21 cellular contexts compared by ENCODE assay signal in the genomic region with DNA sequence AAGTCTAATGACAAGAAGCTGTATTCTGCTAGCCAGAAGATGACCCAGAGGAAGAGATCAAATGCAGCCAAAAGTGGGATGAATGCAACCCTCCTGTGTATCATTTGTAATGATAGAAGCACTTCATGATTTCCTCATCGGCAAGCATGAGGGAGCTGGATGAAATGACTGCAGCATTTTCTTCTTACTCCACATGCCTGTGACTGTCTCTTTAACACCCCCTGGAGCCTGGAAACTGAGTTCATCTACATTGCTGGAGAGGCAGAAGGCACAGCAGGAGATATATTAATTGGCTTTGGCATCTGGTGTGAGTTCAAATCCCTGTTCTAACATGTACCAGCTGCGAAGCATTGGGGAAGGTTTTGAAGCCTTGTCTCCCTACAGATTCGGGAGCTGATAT. TPM values are rescaled to one million over a fixed set of nuclear protein-coding genes. Genes with fewer than 3 reads are reported as not detected.
DNase-seq lines count a peak whose midpoint lies in the region; ATAC-seq and TF ChIP-seq lines count a peak whose summit lies in the region.
"Had no signal": no experiment of that assay in that cellular context is flagged by ENCODE, and none has a peak within 500 bp of the region (broad histone marks: within the 10 kb centered on the region; RNA-seq: fewer than 3 reads in every experiment).

No MANE protein-coding gene starts in this region.

- TF ChIP-seq CTCF in AG10803 (conservative IDR thresholded peaks at IDR 0.05; ENCODE audit: low read length): no peak
- no peak for TF ChIP-seq CTCF in choroid plexus epithelial cell (conservative IDR thresholded peaks at IDR 0.05; ENCODE audit: low read depth, low read length)
- TF ChIP-seq CTCF in omental fat pad (IDR thresholded peaks at IDR 0.05): no peak
- no peak for TF ChIP-seq CTCF in mucosa of descending colon (IDR thresholded peaks at IDR 0.05)

- H3K36me3 ChIP-seq in mucosa of descending colon (ENCODE audit: low read depth): no peaks in the 10 kb centered on the region
- H3K36me3 ChIP-seq: suprapubic skin had no signal

- peak; percentile 32 for ATAC-seq in omental fat pad (ENCODE audit: low FRiP score)
- ATAC-seq in mucosa of descending colon: no peak
- ATAC-seq in GM18505 (IDR thresholded peaks at IDR 0.05; ENCODE audit: unreplicated experiment): no peak
- no peak for ATAC-seq in GM21576 (IDR thresholded peaks at IDR 0.05; ENCODE audit: unreplicated experiment)
- ATAC-seq: activated naive CD8-positive, alpha-beta T cell treated with anti-CD3 and anti-CD28 coated beads, Interleukin-2, amount 50 U/mL, for 24 hours; SK-N-SH treated with all-trans-retinoic acid at 6 μM for 48 hours had no signal

- no peak for TF ChIP-seq POLR2A in GM18505 (IDR thresholded peaks at IDR 0.05; ENCODE audit: borderline replicate concordance, extremely low read depth, insufficient read depth, insufficient read length)

- no peaks in the 10 kb centered on the region for H3K9me3 ChIP-seq in mucosa of descending colon
- H3K9me3 ChIP-seq: suprapubic skin had no signal

- no peaks in the 10 kb centered on the region for H3K4me1 ChIP-seq in mucosa of descending colon (ENCODE audit: low read depth)
- H3K4me1 ChIP-seq: suprapubic skin had no signal

- peak; percentile 59 for DNase-seq in AG10803 (ENCODE audit: low read depth)
- DNase-seq in NCI-H2171 (lab: John Stamatoyannopoulos, UW): peak; percentile 29
- DNase-seq in choroid plexus epithelial cell (ENCODE audit: low read depth): peak; percentile 52
- no peak for DNase-seq in omental fat pad (ENCODE audit: low spot score)
- DNase-seq in mucosa of descending colon: no peak
- no peak for DNase-seq in AML-193 (lab: John Stamatoyannopoulos, UW)
- DNase-seq: ACHN; activated CD4-positive, alpha-beta T cell treated with anti-CD3 and anti-CD28 coated beads, Interleukin-2, amount 50 U/mL, for 4 hours; activated CD8-positive, alpha-beta memory T cell treated with anti-CD3 and anti-CD28 coated beads, Interleukin-2, amount 50 U/mL, for 48 hours; activated naive CD8-positive, alpha-beta T cell treated with anti-CD3 and anti-CD28 coated beads, Interleukin-2, amount 50 U/mL, for 24 hours; CD4-positive, CD25-positive, alpha-beta regulatory T cell; foreskin melanocyte; immature natural killer cell; Kasumi-1; NCI-H1930; stimulated activated CD4-positive, alpha-beta T cell treated with anti-CD3 and anti-CD28 coated beads, Interleukin-1b, Interleukin-23, amount 100 ng/mL, for 48 hours had no signal

- intact Hi-C loops in mucosa of descending colon (cut with DNase I, micrococcal nuclease): no loop called here

- H3K4me3 ChIP-seq in AG10803 (ENCODE audit: low read length): no peak overlapping the region
- no peak overlapping the region for H3K4me3 ChIP-seq in choroid plexus epithelial cell (ENCODE audit: low read depth, low read length)
- H3K4me3 ChIP-seq in mucosa of descending colon: no peak overlapping the region
- H3K4me3 ChIP-seq: hepatocyte, suprapubic skin had no signal

RNA-seq across cellular contexts. Expression of gene ID2, which starts 37.7 kb away (rescaled TPM):
- total RNA-seq in omental fat pad: 100 to 1,000 TPM; 165 to 949 (median 312) TPM
- total RNA-seq in mucosa of descending colon: 100 to 1,000 TPM in 2 of 3 donors, 10 to 100 TPM in 1; 97.4 to 190 (median 170) TPM

Comparison
In these comparisons a context has a peak if more than half of its experiments do, and no peak if none do; other contexts are left out.
1. DNase-seq: peak in AG10803 (single experiment), NCI-H2171 (single experiment) and choroid plexus epithelial cell (single experiment); none in omental fat pad (single experiment), mucosa of descending colon (0 of 3) and AML-193 (0 of 2).